Comparison of ENCODE assay signal across 10 cellular contexts in the genomic region with DNA sequence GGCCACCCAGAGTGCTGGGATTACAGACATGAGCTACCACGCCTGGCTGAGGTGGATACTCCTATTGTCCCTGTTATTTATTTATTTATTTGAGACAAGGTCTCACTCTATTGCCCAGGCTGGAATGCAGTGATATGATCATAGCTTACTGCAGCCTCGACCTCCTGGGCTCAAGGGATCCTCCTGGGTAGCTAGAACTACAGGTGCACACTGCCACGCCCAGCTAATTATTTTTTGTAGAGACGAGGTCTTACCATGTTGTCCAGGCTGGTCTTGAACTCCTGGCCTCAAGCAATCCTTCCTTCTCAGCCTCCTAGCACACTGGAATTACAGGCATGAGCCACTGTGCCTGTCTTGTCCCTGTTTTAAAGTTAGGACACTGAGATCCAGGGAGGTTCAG. TPM values are rescaled to one million over a fixed set of nuclear protein-coding genes. Genes with fewer than 3 reads are reported as not detected.
DNase-seq lines count a peak whose midpoint lies in the region; ATAC-seq and TF ChIP-seq lines count a peak whose summit lies in the region.
"Had no signal": no experiment of that assay in that cellular context is flagged by ENCODE, and none has a peak within 500 bp of the region (broad histone marks: within the 10 kb centered on the region; RNA-seq: fewer than 3 reads in every experiment).

No MANE protein-coding gene starts in this region.

- H3K27ac ChIP-seq in OCI-LY3 (ENCODE audit: low read length): no peak overlapping the region
- peak overlapping the region; percentile 68 for H3K27ac ChIP-seq in substantia nigra (ENCODE audit: low read depth, low read length, poor library complexity, severe bottlenecking)

- no peaks in the 10 kb centered on the region for H4K20me1 ChIP-seq in OCI-LY3 (ENCODE audit: insufficient read depth, low read length)

- no peaks in the 10 kb centered on the region for H3K79me2 ChIP-seq in OCI-LY3 (ENCODE audit: low read length)

- H3K4me3 Mint-ChIP-seq in activated naive CD4-positive, alpha-beta T cell treated with anti-CD3 and anti-CD28 coated beads, Interleukin-2, amount 10 ng/mL, durations not matched to agents 7 days and 5 days: peak overlapping the region; percentile 65
- peak overlapping the region; percentile 72 for H3K4me3 Mint-ChIP-seq in central memory CD8-positive, alpha-beta T cell
- H3K4me3 Mint-ChIP-seq: mesothelial cell of epicardium had no signal

- H3K9me3 ChIP-seq in OCI-LY3 (ENCODE audit: insufficient read depth, low read length): no peaks in the 10 kb centered on the region
- H3K9me3 ChIP-seq: SK-N-SH had no signal

- H3K27me3 Mint-ChIP-seq in activated naive CD4-positive, alpha-beta T cell treated with anti-CD3 and anti-CD28 coated beads, Interleukin-2, amount 10 ng/mL, durations not matched to agents 7 days and 5 days: no peaks in the 10 kb centered on the region
- H3K27me3 Mint-ChIP-seq in central memory CD8-positive, alpha-beta T cell: no peaks in the 10 kb centered on the region

- no peak for DNase-seq in activated naive CD4-positive, alpha-beta T cell treated with anti-CD3 and anti-CD28 coated beads, Interleukin-2, amount 10 ng/mL, durations not matched to agents 7 days and 5 days
- DNase-seq in activated naive CD4-positive, alpha-beta T cell treated with anti-CD3 and anti-CD28 coated beads, Interleukin-2, amount 50 U/mL, for 72 hours (ENCODE audit: low spot score in 2 of 2): no peak
- DNase-seq in central memory CD8-positive, alpha-beta T cell (ENCODE audit: low spot score in 2 of 2): no peak
- DNase-seq in substantia nigra (lab: John Stamatoyannopoulos, UW) (no peak), head of caudate nucleus (no peak), GM10248 (ENCODE audit: extremely low spot score) (no peak)
- DNase-seq: SK-N-SH had no signal

- H3K4me1 Mint-ChIP-seq in activated naive CD4-positive, alpha-beta T cell treated with anti-CD3 and anti-CD28 coated beads, Interleukin-2, amount 10 ng/mL, durations not matched to agents 7 days and 5 days: peaks cover 89% of the 10 kb centered on the region
- H3K4me1 Mint-ChIP-seq in central memory CD8-positive, alpha-beta T cell: peaks cover 76% of the 10 kb centered on the region

- H2AFZ ChIP-seq in OCI-LY3 (ENCODE audit: low read depth, low read length): no peak overlapping the region

- H3K9ac ChIP-seq in OCI-LY3 (ENCODE audit: low read length): peak overlapping the region; percentile 25; the same call in 1 of the 2 replicates
- H3K9ac ChIP-seq: SK-N-SH had no signal

- CTCF ChIA-PET in activated naive CD4-positive, alpha-beta T cell treated with anti-CD3 and anti-CD28 coated beads, Interleukin-2, amount 10 ng/mL, durations not matched to agents 7 days and 5 days (lab: Charles Lee): interaction anchor here (1.1 to 1.9 kb wide), 4 partner anchors 17 to 249 kb away, joined by 3 to 9 read pairs (median 6); no protein-coding TSS in a partner anchor
- CTCF ChIA-PET in GM10248 (lab: Yijun Ruan, JAX): interaction anchor here (0.7 to 2.6 kb wide), 8 partner anchors 10 to 261 kb away, joined by 3 to 9 read pairs (median 4); no protein-coding TSS in a partner anchor

- POLR2A ChIA-PET in GM10248 (lab: Yijun Ruan, JAX): interaction anchor here (0.6 kb wide), 1 partner anchor 116 kb away, joined by 3 read pairs; no protein-coding TSS in a partner anchor

- no peak for ATAC-seq in activated naive CD4-positive, alpha-beta T cell treated with anti-CD3 and anti-CD28 coated beads, Interleukin-2, amount 50 U/mL, for 72 hours
- no peak for ATAC-seq in central memory CD8-positive, alpha-beta T cell (replicated peaks; ENCODE audit: extremely low read depth, poor library complexity, severe bottlenecking)
- ATAC-seq in HG02763 (IDR thresholded peaks at IDR 0.05; ENCODE audit: unreplicated experiment): no peak

- H3K4me1 ChIP-seq in OCI-LY3 (ENCODE audit: low read length): peaks cover 22% of the 10 kb centered on the region

- peak overlapping the region; percentile 95 for H3K27ac Mint-ChIP-seq in activated naive CD4-positive, alpha-beta T cell treated with anti-CD3 and anti-CD28 coated beads, Interleukin-2, amount 10 ng/mL, durations not matched to agents 7 days and 5 days
- peak overlapping the region in 1 of 2 donors; percentile 15 for H3K27ac Mint-ChIP-seq in activated naive CD4-positive, alpha-beta T cell treated with anti-CD3 and anti-CD28 coated beads, Interleukin-2, amount 50 U/mL, for 72 hours
- H3K27ac Mint-ChIP-seq in central memory CD8-positive, alpha-beta T cell (ENCODE audit: low read depth): peak overlapping the region; percentile 90
- H3K27ac Mint-ChIP-seq: mesothelial cell of epicardium had no signal

- intact Hi-C loops in head of caudate nucleus (cut with DNase I): no loop called here

- H3K36me3 Mint-ChIP-seq in activated naive CD4-positive, alpha-beta T cell treated with anti-CD3 and anti-CD28 coated beads, Interleukin-2, amount 10 ng/mL, durations not matched to agents 7 days and 5 days: peaks cover 44% of the 10 kb centered on the region
- peaks cover 0 to 17% of the 10 kb centered on the region in 2 donors for H3K36me3 Mint-ChIP-seq in activated naive CD4-positive, alpha-beta T cell treated with anti-CD3 and anti-CD28 coated beads, Interleukin-2, amount 50 U/mL, for 72 hours
- H3K36me3 Mint-ChIP-seq in central memory CD8-positive, alpha-beta T cell (ENCODE audit: insufficient read depth): peaks cover 8% of the 10 kb centered on the region
- H3K36me3 Mint-ChIP-seq: mesothelial cell of epicardium had no signal

- H3K36me3 ChIP-seq in OCI-LY3 (replicated peaks; ENCODE audit: low read depth, low read length): no peaks in the 10 kb centered on the region

- H3K4me3 ChIP-seq in OCI-LY3 (ENCODE audit: low read length): no peak overlapping the region

- TF ChIP-seq CTCF in OCI-LY3 (IDR thresholded peaks at IDR 0.05; ENCODE audit: low read depth, low read length) (no peak), GM10248 (IDR thresholded peaks at IDR 0.05; ENCODE audit: control extremely low read depth, extremely low read depth, low read depth, missing control alignments) (no peak)

- peak overlapping the region; percentile 79 for H3K4me2 ChIP-seq in OCI-LY3 (ENCODE audit: low read length)
- H3K4me2 ChIP-seq: SK-N-SH had no signal

- H3K9me3 Mint-ChIP-seq in activated naive CD4-positive, alpha-beta T cell treated with anti-CD3 and anti-CD28 coated beads, Interleukin-2, amount 10 ng/mL, durations not matched to agents 7 days and 5 days: no peaks in the 10 kb centered on the region
- H3K9me3 Mint-ChIP-seq in activated naive CD4-positive, alpha-beta T cell treated with anti-CD3 and anti-CD28 coated beads, Interleukin-2, amount 50 U/mL, for 72 hours: peaks cover 0 to 4% of the 10 kb centered on the region in 2 donors
- no peaks in the 10 kb centered on the region for H3K9me3 Mint-ChIP-seq in central memory CD8-positive, alpha-beta T cell
- H3K9me3 Mint-ChIP-seq: mesothelial cell of epicardium had no signal

- H3K27me3 ChIP-seq in OCI-LY3 (ENCODE audit: low read depth, low read length): peaks cover 5% of the 10 kb centered on the region; the same call in 1 of the 2 replicates

RNA-seq across cellular contexts. Expression of a gene that starts 5.2 kb away (rescaled TPM):
- total RNA-seq in activated naive CD4-positive, alpha-beta T cell treated with anti-CD3 and anti-CD28 coated beads, Interleukin-2, amount 50 U/mL, for 72 hours: 10 to 100 TPM; 17.2 to 29.2 TPM
